8 cellular contexts compared by ENCODE assay signal in genomic region chr1:244322791-244323521, GRCh38.
A peak's percentile ranks its signal among the peaks of the same experiment; 100 is the strongest.
DNase-seq lines count a peak whose midpoint lies in the region; FAIRE-seq and TF ChIP-seq lines count a peak whose summit lies in the region.

No MANE protein-coding gene starts in this region.

- no peak for FAIRE-seq in D721Med (lab: Jason Lieb, UNC)

- peak overlapping the region; percentile 58 for H3K27ac ChIP-seq in subcutaneous abdominal adipose tissue (ENCODE audit: low read depth, low read length)

- H3K9me3 ChIP-seq in subcutaneous abdominal adipose tissue (ENCODE audit: control insufficient read depth in 5 of 5, low read length in 5 of 5): no peaks in the 10 kb centered on the region

- H3K27me3 ChIP-seq in subcutaneous abdominal adipose tissue (ENCODE audit: control insufficient read depth in 5 of 5, insufficient read depth in 4 of 5, low read length in 5 of 5): no peaks in the 10 kb centered on the region

- no peak for TF ChIP-seq CTCF in D721Med (IDR thresholded peaks at IDR 0.05; ENCODE audit: insufficient read depth, missing control alignments)

- H3K36me3 ChIP-seq in subcutaneous abdominal adipose tissue (ENCODE audit: control insufficient read depth in 5 of 5, insufficient read depth in 5 of 5, low read length in 5 of 5): no peaks in the 10 kb centered on the region

- H3K9ac ChIP-seq in subcutaneous abdominal adipose tissue (ENCODE audit: low read length in 5 of 5): no peak overlapping the region

- peak overlapping the region; percentile 83; the same call in 1 of the 2 replicates for H3K4me3 ChIP-seq in GM08714 (ENCODE audit: low read length)
- H3K4me3 ChIP-seq in subcutaneous abdominal adipose tissue (ENCODE audit: low read depth in 1 of 5, low read length in 5 of 5): no peak overlapping the region

- peaks cover 0 to 12% (median 9%) of the 10 kb centered on the region in 5 donors for H3K4me1 ChIP-seq in subcutaneous abdominal adipose tissue (ENCODE audit: control insufficient read depth in 5 of 5, insufficient read depth in 5 of 5, low read length in 5 of 5)

- peak; percentile 87 for DNase-seq in NOMO-1 treated with DMSO at 0.1 percent for 48 hours (lab: John Stamatoyannopoulos, UW; ENCODE audit: unreplicated experiment)
- DNase-seq in brain pericyte (ENCODE audit: low read depth, low spot score): peak; percentile 86
- DNase-seq in islet precursor cell: peak; percentile 79
- DNase-seq in cerebellum (ENCODE audit: low spot score): no peak
- DNase-seq in NCI-H187 (lab: John Stamatoyannopoulos, UW): no peak
- DNase-seq in D721Med (ENCODE audit: insufficient read length, low spot score): no peak

Comparison
In these comparisons a context has a peak if more than half of its experiments do, and no peak if none do; other contexts are left out.
1. DNase-seq: peak in NOMO-1 treated with DMSO at 0.1 percent for 48 hours (single experiment), brain pericyte (single experiment) and islet precursor cell (single experiment); none in cerebellum (single experiment), NCI-H187 (0 of 2) and D721Med (single experiment).